In the genomic region with DNA sequence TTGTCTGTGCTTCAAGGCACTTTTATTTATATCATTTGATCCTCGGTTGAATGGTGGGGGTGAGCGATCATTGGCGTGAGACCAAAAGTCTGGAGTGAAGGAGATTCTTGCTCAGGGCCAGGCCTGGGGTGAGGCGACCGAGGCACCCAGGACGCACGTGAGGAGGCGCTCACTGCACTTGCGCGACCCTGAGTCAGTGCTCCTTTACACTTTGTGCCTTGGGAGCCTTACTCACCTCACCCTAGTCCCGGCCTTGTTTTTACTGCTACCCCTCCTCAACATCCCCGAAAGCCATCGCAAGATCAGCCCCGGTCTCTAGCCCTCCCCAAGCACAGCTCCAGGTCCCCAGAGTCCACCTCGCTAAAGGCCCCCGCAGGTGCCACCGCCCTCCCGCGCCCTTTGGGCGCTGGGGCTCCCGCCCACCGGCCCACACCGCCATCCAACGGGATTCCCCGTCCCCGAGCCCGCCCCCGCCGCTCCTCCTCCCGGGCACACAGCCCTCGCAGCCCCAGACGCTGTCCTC, we compare ENCODE assay signal across 8 cellular contexts. TPM values are rescaled to one million over a fixed set of nuclear protein-coding genes. Genes with fewer than 3 reads are reported as not detected.
DNase-seq lines count a peak whose midpoint lies in the region; ATAC-seq and FAIRE-seq lines count a peak whose summit lies in the region.

No MANE protein-coding gene starts in this region.

- intact Hi-C loops in left cardiac atrium (cut with DNase I): no loop called here

- DNase-seq in D341Med (ENCODE audit: low spot score) (peak; percentile 95), HT1080 (ENCODE audit: low read depth) (peak; percentile 69), SHP77 (lab: John Stamatoyannopoulos, UW) (peak; percentile 79 to 87), left cardiac atrium (peak; percentile 83), putamen (ENCODE audit: low spot score) (peak; percentile 42), urothelium cell line (ENCODE audit: low spot score) (peak; percentile 89)
- DNase-seq in activated naive CD8-positive, alpha-beta T cell treated with anti-CD3 and anti-CD28 coated beads, Interleukin-2, amount 50 U/mL, for 16 hours (ENCODE audit: low read depth, low spot score): peak; percentile 37

- peak; percentile 49 for ATAC-seq in GM21360 (IDR thresholded peaks at IDR 0.05; ENCODE audit: unreplicated experiment)
- ATAC-seq in left cardiac atrium: peak; percentile 88 to 93

- no peak for FAIRE-seq in urothelium cell line (lab: Jason Lieb, UNC)

RNA-seq across cellular contexts. Expression of a gene that starts 0.5 kb away (rescaled TPM):
- total RNA-seq in HT1080 (2014; rRNA removed; shearing (Covaris generic)): 6.1 and 6.3 TPM in 2 replicates
- 11.7 and 13.3 TPM in 2 replicates for polyA plus RNA-seq in HT1080 (2015; cell fraction: cytosol; rRNA removed)
- polyA plus RNA-seq in HT1080 (2015; cell fraction: nucleus; rRNA removed): 76.9 and 81.4 TPM in 2 replicates
- 10 to 100 TPM; 28.7 to 38.1 TPM for total RNA-seq in left cardiac atrium

RNA-seq across cellular contexts. Expression of a gene that starts 16.7 kb away (rescaled TPM):
- total RNA-seq in HT1080 (2014; rRNA removed; shearing (Covaris generic)): 0.40 and 1.4 TPM in 2 replicates
- 0.36 and 0.98 TPM in 2 replicates for polyA plus RNA-seq in HT1080 (2015; cell fraction: cytosol; rRNA removed)
- polyA plus RNA-seq in HT1080 (2015; cell fraction: nucleus; rRNA removed): not detected in 2 replicates
- total RNA-seq in left cardiac atrium: 10 to 100 TPM; 40.9 to 49.7 TPM

RNA-seq across cellular contexts. Expression of a gene that starts 28.9 kb away (rescaled TPM):
- 110 and 122 TPM in 2 replicates for total RNA-seq in HT1080 (2014; rRNA removed; shearing (Covaris generic))
- polyA plus RNA-seq in HT1080 (2015; cell fraction: cytosol; rRNA removed): 121 and 125 TPM in 2 replicates
- polyA plus RNA-seq in HT1080 (2015; cell fraction: nucleus; rRNA removed): 96.7 and 103 TPM in 2 replicates
- 10 to 100 TPM; 30.0 to 32.1 TPM for total RNA-seq in left cardiac atrium

RNA-seq across cellular contexts. Expression of a gene that starts 36.1 kb away (rescaled TPM):
- 5.7 and 8.9 TPM in 2 replicates for total RNA-seq in HT1080 (2014; rRNA removed; shearing (Covaris generic))
- polyA plus RNA-seq in HT1080 (2015; cell fraction: cytosol; rRNA removed): 11.2 and 12.2 TPM in 2 replicates
- 43.9 and 55.2 TPM in 2 replicates for polyA plus RNA-seq in HT1080 (2015; cell fraction: nucleus; rRNA removed)
- not detected for total RNA-seq in left cardiac atrium

RNA-seq across cellular contexts. Expression of a gene that starts 54.2 kb away (rescaled TPM):
- 65.2 and 97.2 TPM in 2 replicates for total RNA-seq in HT1080 (2014; rRNA removed; shearing (Covaris generic))
- 40.5 and 52.8 TPM in 2 replicates for polyA plus RNA-seq in HT1080 (2015; cell fraction: cytosol; rRNA removed)
- 22.8 and 26.0 TPM in 2 replicates for polyA plus RNA-seq in HT1080 (2015; cell fraction: nucleus; rRNA removed)
- total RNA-seq in left cardiac atrium: 10 to 100 TPM; 60.3 to 63.9 TPM

Comparison
In these comparisons a context has a peak if more than half of its experiments do, and no peak if none do; other contexts are left out.
1. Peak in every context shown above with its lines: DNase-seq and ATAC-seq.
2. DNase-seq: peak in every context shown above with its lines; median percentile 95 in D341Med; 89 in urothelium cell line; 83 in SHP77; 83 in left cardiac atrium; 69 in HT1080; 42 in putamen; 37 in activated naive CD8-positive, alpha-beta T cell treated with anti-CD3 and anti-CD28 coated beads, Interleukin-2, amount 50 U/mL, for 16 hours.
3. RNA of a gene that starts 16.7 kb away (total RNA-seq): 40.9 to 49.7 TPM in left cardiac atrium; 0.40 to 1.4 TPM in HT1080; every median in the first group is over 10 times any median in the second.